In the genomic region with DNA sequence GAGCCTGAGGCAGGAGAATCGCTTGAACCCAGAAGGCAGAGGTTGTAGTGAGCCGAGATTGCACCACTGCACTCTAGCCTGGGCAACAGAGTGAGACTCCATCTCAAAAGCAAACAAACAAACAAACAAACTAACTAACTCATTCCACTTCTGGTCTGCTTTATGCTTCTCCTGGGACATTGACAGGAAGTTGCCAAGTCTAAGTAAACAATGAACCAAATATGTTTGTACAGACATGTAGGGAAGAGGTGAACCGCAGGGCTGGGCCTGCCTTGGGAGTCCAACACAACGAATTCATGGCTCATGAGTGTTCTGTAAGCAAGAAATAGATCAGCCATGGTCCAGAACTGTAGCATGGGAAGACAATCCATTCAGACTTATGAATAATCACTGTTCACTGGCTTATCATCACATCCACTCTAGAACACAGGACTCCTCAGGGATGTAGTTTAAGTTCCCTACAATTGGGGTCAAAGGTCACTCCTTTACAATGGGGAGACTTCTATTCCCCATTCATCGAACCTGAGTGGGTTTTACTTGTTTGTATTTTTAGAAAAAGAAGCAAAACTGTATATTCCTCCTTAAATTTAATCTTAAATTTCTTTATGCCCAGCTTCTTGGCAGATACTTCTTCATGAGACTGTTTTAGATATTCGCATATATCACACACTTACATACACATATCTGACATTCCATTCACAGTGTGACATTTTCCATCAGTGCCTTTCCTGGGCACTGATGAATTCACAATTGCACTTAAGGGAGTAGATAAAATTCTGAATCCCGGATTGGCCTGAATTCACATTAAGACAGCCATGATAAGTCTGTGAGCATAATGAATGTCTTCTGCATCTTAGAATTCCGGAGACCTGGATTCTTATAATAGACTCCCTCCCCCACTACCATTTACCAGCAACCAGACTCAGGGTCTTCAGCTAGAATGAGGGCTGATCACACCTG, we compare ENCODE assay signal across 13 cellular contexts.
DNase-seq lines count a peak whose midpoint lies in the region; ATAC-seq and TF ChIP-seq lines count a peak whose summit lies in the region.
"Had no signal": no experiment of that assay in that cellular context is flagged by ENCODE, and none has a peak within 500 bp of the region (broad histone marks: within the 10 kb centered on the region; RNA-seq: fewer than 3 reads in every experiment).

No MANE protein-coding gene starts in this region.

- H3K4me3 ChIP-seq in heart right ventricle (no peak overlapping the region), right atrium auricular region (no peak overlapping the region), testis (no peak overlapping the region)
- H3K4me3 ChIP-seq: GM12878, smooth muscle cell, tibial nerve had no signal

- H3K27me3 ChIP-seq in heart right ventricle (no peaks in the 10 kb centered on the region), right atrium auricular region (no peaks in the 10 kb centered on the region), testis (no peaks in the 10 kb centered on the region)
- H3K27me3 ChIP-seq: tibial nerve had no signal

- H3K27ac ChIP-seq in heart right ventricle (peak overlapping the region in 3 of 10 donors; percentile 0 to 19 (median 6)), right atrium auricular region (no peak overlapping the region), testis (no peak overlapping the region)
- H3K27ac ChIP-seq: tibial nerve had no signal

- H3K9me3 ChIP-seq in heart right ventricle (no peaks in the 10 kb centered on the region), right atrium auricular region (no peaks in the 10 kb centered on the region), testis (no peaks in the 10 kb centered on the region)
- H3K9me3 ChIP-seq: tibial nerve had no signal

- peak in 6 of 8 donors; percentile 55 to 71 (median 58) for ATAC-seq in heart right ventricle
- peak; percentile 92 for ATAC-seq in left colon
- ATAC-seq: GM12878 had no signal

- DNase-seq in heart right ventricle (no peak), right atrium auricular region (ENCODE audit: low spot score) (no peak), amniotic epithelial cell (ENCODE audit: low read depth) (peak; percentile 65), left colon (peak in 1 of 2 donors; percentile 43), SHP77 treated with DMSO at 0.1 percent for 48 hours (lab: John Stamatoyannopoulos, UW) (no peak), SW 1271 (lab: John Stamatoyannopoulos, UW) (no peak), testis (no peak), Ammon's horn (ENCODE audit: low spot score) (no peak)
- DNase-seq: activated naive CD4-positive, alpha-beta T cell treated with anti-CD3 and anti-CD28 coated beads, Interleukin-2, amount 50 U/mL, for 16 hours; NCI-H446 had no signal

- 67 to 71% methylated on average over 8 of the region's 8 CpGs for WGBS in heart right ventricle, 2 donors
- WGBS in testis, 2 donors: 74 to 84% methylated on average over 8 of the region's 8 CpGs

- H3K36me3 ChIP-seq in heart right ventricle (no peaks in the 10 kb centered on the region), right atrium auricular region (no peaks in the 10 kb centered on the region), testis (ENCODE audit: low read depth, missing control alignments) (no peaks in the 10 kb centered on the region)
- H3K36me3 ChIP-seq: tibial nerve had no signal

- no peak for TF ChIP-seq CTCF in heart right ventricle (IDR thresholded peaks at IDR 0.05)
- no peak for TF ChIP-seq CTCF in right atrium auricular region (IDR thresholded peaks at IDR 0.05)
- TF ChIP-seq CTCF in testis (IDR thresholded peaks at IDR 0.05): no peak

- H3K4me1 ChIP-seq in heart right ventricle (peaks cover 0 to 15% (median 0%) of the 10 kb centered on the region in 9 donors), right atrium auricular region (peaks cover 0 to 8% of the 10 kb centered on the region in 2 donors), testis (no peaks in the 10 kb centered on the region)
- H3K4me1 ChIP-seq: tibial nerve had no signal

- intact Hi-C loops in heart right ventricle (cut with DNase I) (no loop called here), left colon (cut with DNase I, micrococcal nuclease) (no loop called here), testis (cut with DNase I; ENCODE audit: low total_unique reads) (no loop called here)

- TF ChIP-seq POLR2A in testis (IDR thresholded peaks at IDR 0.05): no peak
